8 cellular contexts compared by ENCODE assay signal in genomic region chr22:26512149-26512793, GRCh38. TPM values are rescaled to one million over a fixed set of nuclear protein-coding genes. Genes with fewer than 3 reads are reported as not detected.
DNase-seq lines count a peak whose midpoint lies in the region; ATAC-seq lines count a peak whose summit lies in the region.

Gene TFIP11, minus strand, starts transcription at chr22:26512473. Its CDS starts 2,201 bp downstream, at chr22:26510272.

- ATAC-seq in GM18909 (IDR thresholded peaks at IDR 0.05; ENCODE audit: poor library complexity, unreplicated experiment): peak; percentile 94
- ATAC-seq in HG03196 (IDR thresholded peaks at IDR 0.05; ENCODE audit: unreplicated experiment): peak; percentile 87

- DNase-seq in AG08396 (ENCODE audit: low spot score) (peak; percentile 95), NCI-H460 (ENCODE audit: extremely low read depth, low read depth) (peak; percentile 83), cerebellar cortex (ENCODE audit: low spot score) (peak; percentile 95), iris pigment epithelial cell (ENCODE audit: low read depth) (peak; percentile 94)
- peak; percentile 91 for DNase-seq in activated CD4-positive, CD25-positive, alpha-beta regulatory T cell treated with anti-CD3 and anti-CD28 coated beads, Interleukin-2, amount 50 U/mL, for 72 hours
- peak; percentile 84 to 94 for DNase-seq in stimulated activated CD4-positive, alpha-beta T cell treated with anti-CD3 and anti-CD28 coated beads, Interleukin-12 subunit alpha, Interleukin-12 subunit beta, amount 100 ng/mL, for 24 hours (ENCODE audit: low read depth in 2 of 2)

RNA-seq across cellular contexts. Expression of gene TFIP11, which starts in this region (rescaled TPM):
- total RNA-seq in NCI-H460 (2014; rRNA removed; shearing (Covaris generic)): 15.3 and 16.4 TPM in 2 replicates
- 21.8 and 48.7 TPM in 2 replicates for polyA plus RNA-seq in NCI-H460 (2014; cell fraction: nucleus; rRNA removed)

Comparison
In these comparisons a context has a peak if more than half of its experiments do, and no peak if none do; other contexts are left out.
1. Peak in every context shown above with its lines: DNase-seq and ATAC-seq.